Comparison of ENCODE assay signal across 1 cellular context in genomic region chr9:33391111-33391771, GRCh38.
TF ChIP-seq lines count a peak whose summit lies in the region.

No MANE protein-coding gene starts in this region.

TF ChIP-seq in WTC11, 78 proteins besides CTCF, POLR2A, EP300 and RAD21:
- 0 out of 2 replicates have a peak, but pooled peaks have one; percentile 33 for TF ChIP-seq MAX (CRISPR knock-in tag; IDR thresholded peaks at IDR 0.05)
